In the genomic region with DNA sequence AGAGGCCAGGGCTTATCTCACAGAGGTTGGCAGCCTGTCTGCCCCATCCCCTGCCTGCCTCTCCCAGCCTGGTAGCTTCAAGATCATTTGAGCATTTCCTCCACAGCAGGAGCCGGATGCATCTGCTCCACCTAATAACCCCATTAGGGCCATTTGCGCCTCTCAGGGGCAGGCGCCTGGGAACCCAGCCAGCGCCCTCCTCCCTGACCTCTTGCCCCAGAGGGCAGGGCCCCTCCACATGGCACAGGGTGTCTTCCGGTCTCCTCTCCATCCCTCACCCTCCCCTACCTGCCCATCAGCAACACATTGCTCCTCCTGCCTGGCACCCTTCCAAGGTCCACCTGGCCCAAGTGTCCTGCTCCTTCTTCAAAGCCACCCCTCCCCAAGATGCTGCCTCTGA, we compare ENCODE assay signal across 7 cellular contexts. TPM values are rescaled to one million over a fixed set of nuclear protein-coding genes. Genes with fewer than 3 reads are reported as not detected.
"Had no signal": no experiment of that assay in that cellular context is flagged by ENCODE, and none has a peak within 500 bp of the region (broad histone marks: within the 10 kb centered on the region; RNA-seq: fewer than 3 reads in every experiment).

No MANE protein-coding gene starts in this region.

RNA-seq across cellular contexts. Expression of a gene that starts 14.8 kb away (rescaled TPM):
- total RNA-seq: activated CD8-positive, alpha-beta memory T cell treated with anti-CD3 and anti-CD28 coated beads, Interleukin-2, amount 10 ng/mL, durations not matched to agents 7 days and 5 days; cardiac muscle cell; M059J; PC-9; SJCRH30; T-helper 1 cell treated with Interleukin-12 subunit alpha and Interleukin-12 subunit beta and Interleukin-4 antibody, amounts not matched to agents 30 ng/mL and 1 ng/mL, for 36 hours; T-helper 2 cell treated with Interferon-gamma antibody and Interleukin-4, amounts not matched to agents 100 ng/mL and 5 ng/mL, for 36 hours had no signal
